8 cellular contexts compared by ENCODE assay signal in the genomic region with DNA sequence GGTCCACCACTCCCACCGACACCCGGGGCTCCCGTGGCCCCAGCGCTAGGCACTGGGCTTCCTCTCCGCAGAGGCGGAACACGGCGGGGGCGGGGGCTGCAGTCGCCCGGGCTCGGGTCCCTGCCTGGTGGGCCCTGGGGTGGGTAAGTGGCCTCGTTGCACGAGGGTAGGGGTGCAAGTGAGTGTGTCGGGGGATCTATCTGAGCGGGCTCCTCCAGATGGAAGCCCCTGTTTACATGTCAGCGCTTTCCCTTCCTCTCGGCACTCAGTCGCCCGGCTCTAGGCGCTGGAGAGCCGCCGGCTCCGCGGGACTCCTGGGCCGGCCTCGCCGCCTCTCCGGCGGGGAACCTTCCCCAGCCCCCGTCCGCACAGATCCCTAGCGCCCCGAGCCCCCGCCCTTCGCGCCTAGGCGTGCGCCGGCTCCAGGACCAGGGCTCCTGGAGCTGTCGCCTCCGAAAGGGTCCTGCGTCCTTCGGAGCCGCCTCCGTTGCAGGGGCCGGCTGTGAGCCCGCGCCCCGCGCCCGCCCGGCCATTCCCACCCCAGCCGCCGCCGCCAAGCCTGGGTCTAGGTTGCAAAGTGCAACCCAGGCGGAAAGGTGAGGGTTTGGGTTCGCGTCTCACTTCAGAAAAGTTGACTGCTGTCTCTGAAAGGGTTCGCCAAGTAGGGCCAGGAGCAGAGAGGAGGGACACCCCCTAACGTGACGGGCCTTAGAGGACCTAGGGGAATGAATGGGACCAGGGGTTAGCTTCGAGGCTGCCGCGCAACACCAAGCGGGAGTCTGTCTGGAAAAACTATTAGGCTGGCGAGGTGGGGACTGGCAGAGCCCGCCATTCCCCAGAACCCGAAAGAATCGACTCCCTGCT. TPM values are rescaled to one million over a fixed set of nuclear protein-coding genes. Genes with fewer than 3 reads are reported as not detected.
DNase-seq lines count a peak whose midpoint lies in the region; ATAC-seq lines count a peak whose summit lies in the region.

No MANE protein-coding gene starts in this region.

- peak overlapping the region; percentile 73 to 77 (median 74) for H3K4me3 ChIP-seq in skeletal muscle tissue (ENCODE audit: low read length in 3 of 3)

- H3K27ac ChIP-seq in skeletal muscle tissue (ENCODE audit: low read depth, low read length), result peak overlapping the region; percentile 87

- peak; percentile 44 for DNase-seq in DMS53 (lab: John Stamatoyannopoulos, UW)
- no peak for DNase-seq in DMS53 treated with DMSO at 0.1 percent for 48 hours (lab: John Stamatoyannopoulos, UW; ENCODE audit: unreplicated experiment)
- peak; percentile 47 for DNase-seq in activated naive CD4-positive, alpha-beta T cell treated with Interleukin-2 at 50 U/mL for 16 hours
- peak; percentile 58 for DNase-seq in left ventricle myocardium superior
- DNase-seq in cerebellar cortex (ENCODE audit: low spot score), result no peak
- DNase-seq in NCI-H69 (lab: John Stamatoyannopoulos, UW), result no peak

- intact Hi-C loops in left ventricle myocardium superior (cut with micrococcal nuclease), result no loop called here

- H3K9ac ChIP-seq in skeletal muscle tissue (ENCODE audit: low read depth in 1 of 3, low read length in 3 of 3), result peak overlapping the region; percentile 75 to 79 (median 77)

- no peaks in the 10 kb centered on the region for H3K9me3 ChIP-seq in skeletal muscle tissue (ENCODE audit: control insufficient read depth in 3 of 3, low read length in 3 of 3)

- peaks cover 40 to 64% (median 50%) of the 10 kb centered on the region in 3 donors for H3K27me3 ChIP-seq in skeletal muscle tissue (ENCODE audit: control insufficient read depth in 3 of 3, insufficient read depth in 3 of 3, low read length in 3 of 3)

- H3K4me1 ChIP-seq in skeletal muscle tissue (ENCODE audit: control insufficient read depth in 3 of 3, insufficient read depth in 3 of 3, low read length in 3 of 3), result peaks cover 15 to 26% (median 16%) of the 10 kb centered on the region in 3 donors

- ATAC-seq in HG03460 (IDR thresholded peaks at IDR 0.05; ENCODE audit: unreplicated experiment) (peak; percentile 12), left ventricle myocardium superior (peak; percentile 31)

- H3K36me3 ChIP-seq in skeletal muscle tissue (ENCODE audit: control insufficient read depth in 3 of 3, insufficient read depth in 3 of 3, low read length in 3 of 3), result peaks cover 0 to 4% (median 0%) of the 10 kb centered on the region in 3 donors

RNA-seq across cellular contexts. Expression of gene FLI1, which starts 1.0 kb away (rescaled TPM):
- total RNA-seq in left ventricle myocardium superior, result 18.9 TPM
- total RNA-seq in skeletal muscle tissue, result 9.4 TPM

Comparison
In these comparisons a context has a peak if more than half of its experiments do, and no peak if none do; other contexts are left out.
1. DNase-seq: peak in DMS53 (single experiment), activated naive CD4-positive, alpha-beta T cell treated with Interleukin-2 at 50 U/mL for 16 hours (single experiment) and left ventricle myocardium superior (single experiment); none in DMS53 treated with DMSO at 0.1 percent for 48 hours (single experiment), cerebellar cortex (single experiment) and NCI-H69 (single experiment).